ENCODE assay signal across 9 cellular contexts in genomic region chr10:78276139-78276538, GRCh38.
"Had no signal": no experiment of that assay in that cellular context is flagged by ENCODE, and none has a peak within 500 bp of the region (broad histone marks: within the 10 kb centered on the region; RNA-seq: fewer than 3 reads in every experiment).

No MANE protein-coding gene starts in this region.

- H3K27ac Mint-ChIP-seq: IgD-negative memory B cell had no signal

- DNase-seq: GM23248, GOT3, H7, KBM-7 had no signal

- H3K4me1 ChIP-seq: HAP-1 had no signal

- H3K4me3 Mint-ChIP-seq: IgD-negative memory B cell had no signal

- H3K9ac ChIP-seq: GM23248 had no signal

- H3K9me3 ChIP-seq: HAP-1 had no signal

- H3K4me3 ChIP-seq: GM23248, HAP-1 had no signal

- FAIRE-seq: HepG2 had no signal

- H2AFZ ChIP-seq: GM23248 had no signal

- H3K9me3 Mint-ChIP-seq: IgD-negative memory B cell had no signal

- ATAC-seq: HCT116, HepG2 had no signal

- H3K27ac ChIP-seq: GM23248, HL-60 had no signal

- H3K36me3 Mint-ChIP-seq: IgD-negative memory B cell had no signal

- H3K36me3 ChIP-seq: HAP-1 had no signal
